Comparison of ENCODE assay signal across 16 cellular contexts in the genomic region with DNA sequence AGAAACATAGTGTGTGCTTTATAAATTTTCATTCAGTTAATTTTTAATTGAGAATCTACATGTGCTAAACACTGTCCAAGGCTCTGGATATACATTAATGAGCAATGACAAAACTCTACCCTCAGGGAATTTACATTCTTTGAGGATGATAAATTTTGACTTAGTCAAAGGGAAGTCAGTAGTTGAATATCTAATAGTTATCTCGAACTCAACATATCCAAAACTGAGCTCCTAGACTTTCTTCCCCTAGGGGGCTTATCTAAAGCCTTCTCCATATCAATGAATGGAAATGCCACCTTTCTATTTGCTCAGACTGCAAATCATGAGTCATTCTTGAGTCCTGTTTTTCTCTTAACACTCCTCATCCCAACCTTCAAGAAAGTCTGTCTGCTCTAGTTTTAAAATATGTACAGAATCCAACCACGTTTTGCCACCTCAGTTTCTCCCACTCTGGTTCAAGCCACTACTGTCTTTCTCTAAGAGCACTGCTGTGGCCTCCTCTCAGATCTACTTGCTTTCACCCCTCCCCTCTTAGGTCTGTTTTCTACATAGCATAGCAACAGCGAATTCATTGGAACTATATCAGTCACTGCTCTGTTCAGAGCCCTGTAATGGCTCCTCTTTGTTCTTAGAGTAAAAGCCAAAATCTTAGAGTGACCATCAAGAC. TPM values are rescaled to one million over a fixed set of nuclear protein-coding genes. Genes with fewer than 3 reads are reported as not detected.
DNase-seq lines count a peak whose midpoint lies in the region; ATAC-seq, FAIRE-seq and TF ChIP-seq lines count a peak whose summit lies in the region.
"Had no signal": no experiment of that assay in that cellular context is flagged by ENCODE, and none has a peak within 500 bp of the region (broad histone marks: within the 10 kb centered on the region; RNA-seq: fewer than 3 reads in every experiment).

No MANE protein-coding gene starts in this region.

- no peaks in the 10 kb centered on the region for H3K9me3 Mint-ChIP-seq in chondrocyte (ENCODE audit: low read depth)

- H3K4me3 ChIP-seq in GM12878: no peak overlapping the region

- peaks cover 1% of the 10 kb centered on the region for H3K27me3 Mint-ChIP-seq in chondrocyte (ENCODE audit: low read depth)

- H4K20me1 ChIP-seq in GM12878 (ENCODE audit: control insufficient read depth, insufficient read depth): no peaks in the 10 kb centered on the region

- no peaks in the 10 kb centered on the region for H3K9me3 ChIP-seq in GM12878 (replicated peaks; ENCODE audit: control insufficient read depth, insufficient read depth, low read length)
- H3K9me3 ChIP-seq: BE2C had no signal

- no peak overlapping the region for H2AFZ ChIP-seq in GM12878 (ENCODE audit: control insufficient read depth, low read depth, low read length)

- WGBS in GM12878 (ENCODE audit: insufficient coverage, insufficient replicate concordance, low lambda C conversion rate, missing lambda C conversion rate): 19% methylated on average over 3 of the region's 3 CpGs

- no peak overlapping the region for H3K4me3 Mint-ChIP-seq in chondrocyte (ENCODE audit: unreplicated experiment)
- H3K4me3 Mint-ChIP-seq: CD8-positive, alpha-beta T cell had no signal

- RAD21 ChIA-PET in GM12878 (lab: Charles Lee; ENCODE audit: unreplicated experiment): interaction anchor here (2.8 to 3.5 kb wide), 2 partner anchors 8 to 28 kb away, joined by 8 to 32 read pairs; a partner anchor contains a TSS

- no peak for TF ChIP-seq EP300 in GM12878 (IDR thresholded peaks at IDR 0.05; ENCODE audit: borderline replicate concordance in 1 of 2, control insufficient read depth in 1 of 2, low read depth in 2 of 2, low read length in 2 of 2)

- peak overlapping the region; percentile 13; the same call in 1 of the 2 replicates for H3K4me2 ChIP-seq in GM12878 (ENCODE audit: control insufficient read depth, insufficient read depth)

- DNase-seq in GM12878 (ENCODE audit: low read depth, low spot score) (no peak), renal cortical epithelial cell (ENCODE audit: low read depth) (peak; percentile 22), COLO668 (lab: John Stamatoyannopoulos, UW; ENCODE audit: unreplicated experiment) (no peak), chondrocyte (ENCODE audit: low spot score) (no peak), GM13976 (ENCODE audit: low spot score) (no peak)
- DNase-seq: BE2C; CD8-positive, alpha-beta T cell; NCI-H1417; NCI-H2081 treated with DMSO at 0.1 percent for 48 hours; NCI-H524 had no signal

- no TSS peak for BruUV-seq in GM12878 (replicated peaks; lab: Mats Ljungman, UMichigan)

- H3K27ac Mint-ChIP-seq in chondrocyte (ENCODE audit: unreplicated experiment): no peak overlapping the region
- H3K27ac Mint-ChIP-seq: CD8-positive, alpha-beta T cell had no signal

- H3K4me1 Mint-ChIP-seq in chondrocyte (ENCODE audit: low read depth): no peaks in the 10 kb centered on the region

- intact Hi-C loops in GM12878 (cut with micrococcal nuclease; ENCODE audit: unreplicated experiment): no loop called here

- no peak overlapping the region for H3K27ac ChIP-seq in GM12878 (ENCODE audit: control insufficient read depth, insufficient read depth)
- H3K27ac ChIP-seq: RWPE1 had no signal

- FAIRE-seq in GM12878 (lab: Jason Lieb, UNC): no peak
- FAIRE-seq: GM18507 had no signal

- H3K4me1 ChIP-seq in GM12878 (ENCODE audit: control insufficient read depth, insufficient read depth, low read length): peaks cover 5% of the 10 kb centered on the region
- H3K4me1 ChIP-seq: BE2C had no signal

- H3K36me3 ChIP-seq in GM12878 (ENCODE audit: control insufficient read depth in 2 of 2, insufficient read depth in 2 of 2, low read length in 1 of 2): no peaks in the 10 kb centered on the region
- H3K36me3 ChIP-seq: BE2C had no signal

- H3K36me3 Mint-ChIP-seq in chondrocyte (ENCODE audit: low read depth): no peaks in the 10 kb centered on the region
- H3K36me3 Mint-ChIP-seq: CD8-positive, alpha-beta T cell had no signal

- TF ChIP-seq RAD21 in GM12878 (IDR thresholded peaks at IDR 0.05; ENCODE audit: insufficient read depth, low read depth, low read length): no peak

- CTCF ChIA-PET in GM12878 (lab: Yijun Ruan, JAX): interaction anchor here (1.1 to 1.5 kb wide), 3 partner anchors 8 to 104 kb away, joined by 3 to 12 read pairs (median 4); no protein-coding TSS in a partner anchor

- TF ChIP-seq CTCF in GM12878 (IDR thresholded peaks at IDR 0.05 in 2 of 3, conservative IDR thresholded peaks at IDR 0.05 in 1 of 3; ENCODE audit: control insufficient read depth in 2 of 3, extremely low read depth in 1 of 3, insufficient read depth in 1 of 3, low read depth in 3 of 3, low read length in 3 of 3) (no peak), chondrocyte (IDR thresholded peaks at IDR 0.05) (no peak), GM13976 (IDR thresholded peaks at IDR 0.05; ENCODE audit: borderline replicate concordance, control extremely low read depth, extremely low read depth, insufficient read depth, missing control alignments) (no peak)

- no peaks in the 10 kb centered on the region; a peak in 1 of 4 replicates for H3K27me3 ChIP-seq in GM12878 (replicated peaks in 1 of 2; ENCODE audit: control insufficient read depth in 2 of 2, insufficient read depth in 2 of 2, low read length in 1 of 2)
- H3K27me3 ChIP-seq: BE2C had no signal

- ATAC-seq in GM21786 (IDR thresholded peaks at IDR 0.05; ENCODE audit: unreplicated experiment) (peak; percentile 43), HG03025 (IDR thresholded peaks at IDR 0.05; ENCODE audit: low FRiP score, unreplicated experiment) (peak; percentile 34), GM12878 (peak; percentile 63), GM21423 (IDR thresholded peaks at IDR 0.05; ENCODE audit: unreplicated experiment) (no peak)
- ATAC-seq: CD8-positive, alpha-beta T cell had no signal

- SMC1A ChIA-PET in GM12878 (lab: Charles Lee; ENCODE audit: uncharacterized antibody, unreplicated experiment): interaction anchor here (1.8 kb wide), 1 partner anchor 27 kb away, joined by 6 read pairs; no protein-coding TSS in a partner anchor

- POLR2A ChIA-PET in GM12878 (lab: Charles Lee): interaction anchor here (1.2 kb wide), 1 partner anchor 11 kb away, joined by 3 read pairs; no protein-coding TSS in a partner anchor

- in situ Hi-C loops in GM12878 (cut with MboI): no loop called here
- in situ Hi-C loops in GM13976 (cut with MboI; ENCODE audit: low sequenced_read_pairs, unreplicated experiment): loop anchor here (25.0 kb wide), 1 partner anchor 170 kb away; no protein-coding TSS in a partner anchor

- H3K9ac ChIP-seq in GM12878 (ENCODE audit: control insufficient read depth, insufficient read depth, low read length): no peak overlapping the region

- TF ChIP-seq POLR2A in GM12878 (IDR thresholded peaks at IDR 0.05; ENCODE audit: low read depth, low read length): no peak

- H3K79me2 ChIP-seq in GM12878 (ENCODE audit: control insufficient read depth, insufficient read depth, low read length): peaks cover 2% of the 10 kb centered on the region; the same call in 1 of the 2 replicates

TF ChIP-seq in GM12878, 131 proteins besides CTCF, POLR2A, EP300 and RAD21:
- TF ChIP-seq SIX5 (IDR thresholded peaks at IDR 0.05; ENCODE audit: low read depth, low read length, severe bottlenecking) (no peak), MTA2 (IDR thresholded peaks at IDR 0.05; ENCODE audit: low read depth) (no peak)
- TF ChIP-seq, protein P1, sequence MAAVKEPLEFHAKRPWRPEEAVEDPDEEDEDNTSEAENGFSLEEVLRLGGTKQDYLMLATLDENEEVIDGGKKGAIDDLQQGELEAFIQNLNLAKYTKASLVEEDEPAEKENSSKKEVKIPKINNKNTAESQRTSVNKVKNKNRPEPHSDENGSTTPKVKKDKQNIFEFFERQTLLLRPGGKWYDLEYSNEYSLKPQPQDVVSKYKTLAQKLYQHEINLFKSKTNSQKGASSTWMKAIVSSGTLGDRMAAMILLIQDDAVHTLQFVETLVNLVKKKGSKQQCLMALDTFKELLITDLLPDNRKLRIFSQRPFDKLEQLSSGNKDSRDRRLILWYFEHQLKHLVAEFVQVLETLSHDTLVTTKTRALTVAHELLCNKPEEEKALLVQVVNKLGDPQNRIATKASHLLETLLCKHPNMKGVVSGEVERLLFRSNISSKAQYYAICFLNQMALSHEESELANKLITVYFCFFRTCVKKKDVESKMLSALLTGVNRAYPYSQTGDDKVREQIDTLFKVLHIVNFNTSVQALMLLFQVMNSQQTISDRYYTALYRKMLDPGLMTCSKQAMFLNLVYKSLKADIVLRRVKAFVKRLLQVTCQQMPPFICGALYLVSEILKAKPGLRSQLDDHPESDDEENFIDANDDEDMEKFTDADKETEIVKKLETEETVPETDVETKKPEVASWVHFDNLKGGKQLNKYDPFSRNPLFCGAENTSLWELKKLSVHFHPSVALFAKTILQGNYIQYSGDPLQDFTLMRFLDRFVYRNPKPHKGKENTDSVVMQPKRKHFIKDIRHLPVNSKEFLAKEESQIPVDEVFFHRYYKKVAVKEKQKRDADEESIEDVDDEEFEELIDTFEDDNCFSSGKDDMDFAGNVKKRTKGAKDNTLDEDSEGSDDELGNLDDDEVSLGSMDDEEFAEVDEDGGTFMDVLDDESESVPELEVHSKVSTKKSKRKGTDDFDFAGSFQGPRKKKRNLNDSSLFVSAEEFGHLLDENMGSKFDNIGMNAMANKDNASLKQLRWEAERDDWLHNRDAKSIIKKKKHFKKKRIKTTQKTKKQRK (IDR thresholded peaks at IDR 0.05; ENCODE audit: low read depth, low read length): no peak

RNA-seq across cellular contexts. Expression of a gene that starts 9.5 kb away (rescaled TPM):
- 13.5 and 16.1 TPM in 2 replicates for total RNA-seq in GM12878 (2013; cell fraction: nucleolus; rRNA removed)
- total RNA-seq in GM12878 (2014; rRNA removed) (56.2 and 59.2 TPM in 2 replicates), GM12878 (2014; rRNA removed; fragmentation: Illumina TruSeq; extraction: Trizol) (41.4 and 42.2 TPM in 2 replicates), GM12878 (2021) (41.4 and 43.2 TPM in 2 replicates), renal cortical epithelial cell (0.05 and 0.35 TPM in 2 replicates), chondrocyte (0.90 to 1.4 TPM (median 1.0 TPM) in 3 replicates)
- 7.1 TPM for polyA plus RNA-seq in GM12878 (2011; ENCODE audit: low read depth)
- polyA plus RNA-seq in GM12878 (2011; rRNA removed) (27.0 and 30.3 TPM in 2 replicates), GM12878 (2014; fragmentation: Illumina TruSeq; extraction: Trizol) (54.2 and 57.1 TPM in 2 replicates), GM12878 (2014; fragmentation: Nextera tagmentation; extraction: Ambion mirVana) (10 to 100 TPM; 13.9 to 21.8 TPM), GM12878 (2014; rRNA removed) (25.5 and 26.0 TPM in 2 replicates), GM12878 (2016; fragmentation: Nextera tagmentation; extraction: Ambion mirVana) (10 to 100 TPM; 41.1 to 41.5 TPM)
- polyA plus RNA-seq in GM12878 (2011; cell fraction: cytosol; rRNA removed): 27.2 and 33.8 TPM in 2 replicates
- polyA plus RNA-seq in GM12878 (2011; cell fraction: nucleus; rRNA removed): 28.6 and 28.9 TPM in 2 replicates
- 8.4 and 10.4 TPM in 2 replicates for polyA plus RNA-seq in GM12878 (2012)
- polyA minus RNA-seq in GM12878 (2011; rRNA and poly(A)+ RNA removed): 25.0 and 26.2 TPM in 2 replicates
- 11.6 and 14.0 TPM in 2 replicates for polyA minus RNA-seq in GM12878 (2011; cell fraction: cytosol; rRNA and poly(A)+ RNA removed)
- 13.8 and 20.3 TPM in 2 replicates for polyA minus RNA-seq in GM12878 (2011; cell fraction: nucleus; rRNA and poly(A)+ RNA removed)
- total RNA-seq: CD8-positive, alpha-beta T cell; OCI-LY7 had no signal
